Comparison of ENCODE assay signal across 11 cellular contexts in genomic region chr14:64758025-64758521, GRCh38. TPM values are rescaled to one million over a fixed set of nuclear protein-coding genes. Genes with fewer than 3 reads are reported as not detected.
DNase-seq lines count a peak whose midpoint lies in the region; ATAC-seq and TF ChIP-seq lines count a peak whose summit lies in the region.
"Had no signal": no experiment of that assay in that cellular context is flagged by ENCODE, and none has a peak within 500 bp of the region (broad histone marks: within the 10 kb centered on the region; RNA-seq: fewer than 3 reads in every experiment).

No MANE protein-coding gene starts in this region.

- H3K4me3 Mint-ChIP-seq in progenitor cell of endocrine pancreas (ENCODE audit: low read depth): no peak overlapping the region
- H3K4me3 Mint-ChIP-seq: activated T-cell treated with anti-CD3 and anti-CD28 coated beads, Interleukin-2, amount 50 U/mL, for 4 hours had no signal

- no peaks in the 10 kb centered on the region for H3K36me3 Mint-ChIP-seq in progenitor cell of endocrine pancreas (ENCODE audit: insufficient read depth)
- H3K36me3 Mint-ChIP-seq: IgD-negative memory B cell had no signal

- H3K4me1 ChIP-seq in SJSA1 (replicated peaks) (peaks cover 73% of the 10 kb centered on the region), heart left ventricle (peaks cover 0 to 72% (median 64%) of the 10 kb centered on the region in 12 donors)
- H3K4me1 ChIP-seq: right lobe of liver had no signal

- H3K4me3 ChIP-seq in SJSA1 (no peak overlapping the region), heart left ventricle (no peak overlapping the region)
- H3K4me3 ChIP-seq: right lobe of liver had no signal

- ATAC-seq in heart left ventricle (peak in 2 of 4 donors; percentile 8 to 53), GM21423 (IDR thresholded peaks at IDR 0.05; ENCODE audit: unreplicated experiment) (no peak), HG03139 (IDR thresholded peaks at IDR 0.05; ENCODE audit: unreplicated experiment) (no peak)
- ATAC-seq: activated T-cell treated with anti-CD3 and anti-CD28 coated beads, Interleukin-2, amount 50 U/mL, for 4 hours; right lobe of liver had no signal

- H3K27me3 ChIP-seq in SJSA1 (replicated peaks) (no peaks in the 10 kb centered on the region), heart left ventricle (no peaks in the 10 kb centered on the region)
- H3K27me3 ChIP-seq: right lobe of liver had no signal

- WGBS in heart left ventricle, 4 donors: 59 to 83% (median 66%) methylated on average over 2 to 3 of the region's 3 CpGs

- peak; percentile 41 for DNase-seq in EL
- DNase-seq in SJSA1 (ENCODE audit: low read depth in 1 of 2, low spot score in 2 of 2): no peak
- DNase-seq in heart left ventricle: peak in 2 of 5 donors; percentile 66 to 73
- no peak for DNase-seq in progenitor cell of endocrine pancreas (ENCODE audit: low spot score, unreplicated experiment)
- no peak for DNase-seq in NCI-H2196 treated with DMSO at 0.1 percent for 48 hours (lab: John Stamatoyannopoulos, UW; ENCODE audit: unreplicated experiment)
- no peak for DNase-seq in NCI-H1105 (lab: John Stamatoyannopoulos, UW)
- DNase-seq: activated T-cell treated with anti-CD3 and anti-CD28 coated beads, Interleukin-2, amount 50 U/mL, for 4 hours had no signal

- TF ChIP-seq CTCF in heart left ventricle (IDR thresholded peaks at IDR 0.05) (no peak), progenitor cell of endocrine pancreas (IDR thresholded peaks at IDR 0.05; ENCODE audit: unreplicated experiment) (no peak)

- no peak for TF ChIP-seq POLR2A in heart left ventricle (IDR thresholded peaks at IDR 0.05)

- no peaks in the 10 kb centered on the region for H3K9me3 Mint-ChIP-seq in progenitor cell of endocrine pancreas (ENCODE audit: low read depth)
- H3K9me3 Mint-ChIP-seq: activated T-cell treated with anti-CD3 and anti-CD28 coated beads, Interleukin-2, amount 50 U/mL, for 4 hours; IgD-negative memory B cell had no signal

- intact Hi-C loops in heart left ventricle (cut with DNase I): loop anchor here in 2 of 10 donors (5.0 to 10.0 kb wide), 2 partner anchors 41 to 53 kb away; partner anchors contain the start of gene PLEKHG3 (in 1 of the 2)

- H3K36me3 ChIP-seq in SJSA1: no peaks in the 10 kb centered on the region
- H3K36me3 ChIP-seq in heart left ventricle: no peaks in the 10 kb centered on the region
- H3K36me3 ChIP-seq: right lobe of liver had no signal

- H3K27ac Mint-ChIP-seq in progenitor cell of endocrine pancreas: peak overlapping the region; percentile 90

- H3K27me3 Mint-ChIP-seq in progenitor cell of endocrine pancreas: peaks cover 32% of the 10 kb centered on the region

- peaks cover 49% of the 10 kb centered on the region for H3K4me1 Mint-ChIP-seq in progenitor cell of endocrine pancreas (ENCODE audit: low read depth)

- no peaks in the 10 kb centered on the region for H3K9me3 ChIP-seq in SJSA1 (replicated peaks)
- H3K9me3 ChIP-seq in heart left ventricle: no peaks in the 10 kb centered on the region
- H3K9me3 ChIP-seq: right lobe of liver had no signal

- H3K27ac ChIP-seq in SJSA1 (peak overlapping the region; percentile 36), heart left ventricle (peak overlapping the region in 11 of 12 donors; percentile 26 to 87 (median 69))
- H3K27ac ChIP-seq: right lobe of liver had no signal

RNA-seq across cellular contexts. Expression of gene PLEKHG3, which starts 53.8 kb away (rescaled TPM):
- total RNA-seq in SJSA1 (2014; rRNA removed; shearing (Covaris generic)): 34.6 and 79.5 TPM in 2 replicates
- total RNA-seq in heart left ventricle: 10 to 100 TPM; 14.7 to 34.3 (median 18.1) TPM
- 1 to 10 TPM; 7.0 TPM for polyA plus RNA-seq in heart left ventricle
- total RNA-seq in progenitor cell of endocrine pancreas: 76.0 and 81.0 TPM in 2 replicates
